In genomic region chr7:78620931-78621330, GRCh38 we compare ENCODE assay signal across 1 cellular context.
TF ChIP-seq lines count a peak whose summit lies in the region.

No MANE protein-coding gene starts in this region.

TF ChIP-seq in A549, 52 proteins besides CTCF, POLR2A, EP300 and RAD21 (continued from another document):
- TF ChIP-seq MAZ (IDR thresholded peaks at IDR 0.05; ENCODE audit: borderline replicate concordance, low read depth, low read length) (no peak), CBX8 (IDR thresholded peaks at IDR 0.05) (no peak), EHMT2 (IDR thresholded peaks at IDR 0.05; ENCODE audit: low read depth) (peak; percentile 70)
